ENCODE assay signal across 8 cellular contexts in the genomic region with DNA sequence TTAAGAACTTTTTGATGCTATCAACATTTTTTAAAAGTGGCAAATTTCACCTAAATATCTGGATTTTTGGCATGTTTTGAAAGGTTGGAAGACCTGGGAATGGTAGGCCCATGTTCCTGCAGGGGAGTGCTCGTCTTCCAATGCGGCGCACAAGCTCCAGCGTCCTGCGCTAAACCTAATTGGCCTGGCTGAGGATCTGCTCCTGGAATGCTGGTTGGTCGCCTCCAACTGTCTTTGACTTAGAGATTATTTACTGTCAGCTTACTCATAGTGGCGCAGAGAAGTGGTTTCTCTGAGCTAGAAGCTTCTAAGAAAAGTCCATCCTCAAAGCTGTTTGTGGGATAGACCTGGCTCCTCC. TPM values are rescaled to one million over a fixed set of nuclear protein-coding genes. Genes with fewer than 3 reads are reported as not detected.
A peak's percentile ranks its signal among the peaks of the same experiment; 100 is the strongest.
DNase-seq lines count a peak whose midpoint lies in the region; ATAC-seq and TF ChIP-seq lines count a peak whose summit lies in the region.

No MANE protein-coding gene starts in this region.

- H3K9ac ChIP-seq in DND-41 (ENCODE audit: low read depth, low read length), result peak overlapping the region; percentile 92

- H3K27me3 ChIP-seq in DND-41 (ENCODE audit: insufficient read depth, low read length, poor library complexity) (no peaks in the 10 kb centered on the region), Peyer's patch (no peaks in the 10 kb centered on the region), prostate gland (replicated peaks; ENCODE audit: insufficient read depth) (no peaks in the 10 kb centered on the region)

- peaks cover 24% of the 10 kb centered on the region for H3K4me1 ChIP-seq in DND-41 (ENCODE audit: insufficient read depth, low read length)
- peaks cover 3 to 52% (median 15%) of the 10 kb centered on the region in 4 donors for H3K4me1 ChIP-seq in Peyer's patch
- peaks cover 17% of the 10 kb centered on the region for H3K4me1 ChIP-seq in prostate gland (replicated peaks)

- H3K4me3 ChIP-seq in DND-41 (ENCODE audit: low read depth in 1 of 2, low read length in 2 of 2), result peak overlapping the region; percentile 88 to 90; a peak in 3 of 4 replicates
- peak overlapping the region; percentile 84 to 93 (median 89) for H3K4me3 ChIP-seq in Peyer's patch
- H3K4me3 ChIP-seq in epithelial cell of proximal tubule (ENCODE audit: low read depth, low read length), result peak overlapping the region; percentile 98
- peak overlapping the region in 1 of 2 donors; percentile 91 for H3K4me3 ChIP-seq in prostate gland

- H3K27ac ChIP-seq in DND-41 (ENCODE audit: low read length) (peak overlapping the region; percentile 61), Peyer's patch (peak overlapping the region; percentile 83 to 86 (median 84)), prostate gland (peak overlapping the region; percentile 80 to 83)

- DNase-seq in DND-41, result no peak
- DNase-seq in Peyer's patch, result no peak
- no peak for DNase-seq in epithelial cell of proximal tubule (ENCODE audit: low read depth)
- DNase-seq in prostate gland (ENCODE audit: low spot score), result no peak
- no peak for DNase-seq in D341Med (ENCODE audit: low spot score)
- no peak for DNase-seq in AG20443 (ENCODE audit: low spot score)

- H3K36me3 ChIP-seq in DND-41 (ENCODE audit: insufficient read depth, low read length) (no peaks in the 10 kb centered on the region), Peyer's patch (no peaks in the 10 kb centered on the region), prostate gland (no peaks in the 10 kb centered on the region)

- TF ChIP-seq CTCF in DND-41 (IDR thresholded peaks at IDR 0.05; ENCODE audit: borderline replicate concordance, extremely low read depth, low read length, poor library complexity, severe bottlenecking) (no peak), Peyer's patch (IDR thresholded peaks at IDR 0.05) (no peak), epithelial cell of proximal tubule (conservative IDR thresholded peaks at IDR 0.05; ENCODE audit: low read depth, low read length) (no peak), prostate gland (IDR thresholded peaks at IDR 0.05) (no peak)

- H3K4me2 ChIP-seq in DND-41 (ENCODE audit: insufficient read depth, low read length), result peak overlapping the region; percentile 68

- H2AFZ ChIP-seq in DND-41 (ENCODE audit: low read depth, low read length), result peak overlapping the region; percentile 90

- TF ChIP-seq POLR2A in Peyer's patch (IDR thresholded peaks at IDR 0.05), result no peak
- no peak for TF ChIP-seq POLR2A in prostate gland (IDR thresholded peaks at IDR 0.05)

- H4K20me1 ChIP-seq in DND-41 (ENCODE audit: insufficient read depth, low read length), result no peaks in the 10 kb centered on the region

- intact Hi-C loops in prostate gland (cut with DNase I), result loop anchor here (5.0 to 10.0 kb wide), 2 partner anchors 49 to 63 kb away; a partner anchor contains a TSS

- WGBS in prostate gland, result 79% methylated on average over 7 of the region's 7 CpGs

- peaks cover 19% of the 10 kb centered on the region for H3K79me2 ChIP-seq in DND-41 (ENCODE audit: insufficient read depth, low read length)

- ATAC-seq in DND-41 (ENCODE audit: insufficient read depth, low read depth) (no peak), GM21381 (IDR thresholded peaks at IDR 0.05; ENCODE audit: unreplicated experiment) (no peak), HG03520 (IDR thresholded peaks at IDR 0.05; ENCODE audit: unreplicated experiment) (no peak)

- H3K9me3 ChIP-seq in DND-41 (ENCODE audit: insufficient read depth, low read length, severe bottlenecking) (no peaks in the 10 kb centered on the region), Peyer's patch (no peaks in the 10 kb centered on the region), prostate gland (no peaks in the 10 kb centered on the region)

RNA-seq across cellular contexts. Expression of a gene that starts 0.6 kb away (rescaled TPM):
- 100 to 1,000 TPM; 106 to 256 (median 139) TPM for total RNA-seq in Peyer's patch
- total RNA-seq in epithelial cell of proximal tubule, result 26.5 and 30.5 TPM in 2 replicates
- total RNA-seq in prostate gland, result 100 to 1,000 TPM in 1 of 2 donors, 10 to 100 TPM in 1; 92.1 to 128 TPM

RNA-seq across cellular contexts. Expression of a gene that starts 51.5 kb away (rescaled TPM):
- 10 to 100 TPM; 34.7 to 45.9 (median 41.7) TPM for total RNA-seq in Peyer's patch
- total RNA-seq in epithelial cell of proximal tubule, result 19.7 and 21.8 TPM in 2 replicates
- 10 to 100 TPM; 59.2 to 75.6 TPM for total RNA-seq in prostate gland
